8 cellular contexts compared by ENCODE assay signal in genomic region chr21:6111354-6111753, GRCh38.
DNase-seq lines count a peak whose midpoint lies in the region; ATAC-seq, FAIRE-seq and TF ChIP-seq lines count a peak whose summit lies in the region.
"Not testable (repeated sequence)": the region's sequence is repeated elsewhere in the genome, so short reads cannot be mapped to it uniquely, and the experiment has no call there.

No MANE protein-coding gene starts in this region.

- in situ Hi-C loops in K562 (cut with MboI); transverse colon (cut with MboI; ENCODE audit: low pct_ligation_motif_present in 1 of 4, low pct_unique_long_range_greater_than_20kb in 1 of 4, low sequenced_read_pairs in 3 of 4): not testable (repeated sequence)

- CTCF ChIA-PET in HCT116 (lab: Charles Lee); K562 (lab: Yijun Ruan, JAX; ENCODE audit: low intra/inter-chr PET ratio): not testable (repeated sequence)

- not testable (repeated sequence) for H2AFZ ChIP-seq in HCT116 (ENCODE audit: low read depth, low read length, poor library complexity, severe bottlenecking); K562 (ENCODE audit: low read depth, low read length)

- H3K9me2 ChIP-seq in HCT116 (ENCODE audit: insufficient read depth), result not testable (repeated sequence)

- TF ChIP-seq POLR2A in HCT116 (IDR thresholded peaks at IDR 0.05; ENCODE audit: borderline replicate concordance, extremely low read depth, insufficient read depth, insufficient read length); K562 (conservative IDR thresholded peaks at IDR 0.05); transverse colon (IDR thresholded peaks at IDR 0.05): not testable (repeated sequence)

- no CpG with 5 or more reads among the region's 46 CpGs for whole genome bisulfite sequencing in K562 (ENCODE audit: insufficient coverage, low coverage, missing lambda C conversion rate)
- no CpG with 5 or more reads among the region's 46 CpGs for WGBS in right cardiac atrium
- no CpG with 5 or more reads among the region's 46 CpGs for WGBS in pancreas, 2 donors
- WGBS in transverse colon (ENCODE audit: low coverage in 1 of 2), 2 donors, result no CpG with 5 or more reads among the region's 46 CpGs

- TF ChIP-seq RAD21 in HCT116 (IDR thresholded peaks at IDR 0.05; ENCODE audit: low read depth); K562 (CRISPR knock-in tag; conservative IDR thresholded peaks at IDR 0.05 in 1 of 2, IDR thresholded peaks at IDR 0.05 in 1 of 2): not testable (repeated sequence)

- not testable (repeated sequence) for H3K9ac ChIP-seq in HCT116 (ENCODE audit: low read length); K562 (ENCODE audit: insufficient read depth in 1 of 2, low read depth in 2 of 2, low read length in 2 of 2)

- H3K4me2 ChIP-seq in HCT116 (ENCODE audit: low read length); K562 (ENCODE audit: insufficient read depth, low read length): not testable (repeated sequence)

- not testable (repeated sequence) for TF ChIP-seq EP300 in K562 (IDR thresholded peaks at IDR 0.05; ENCODE audit: low read length); transverse colon (IDR thresholded peaks at IDR 0.05; ENCODE audit: low read depth)

- ATAC-seq in GM18909 (IDR thresholded peaks at IDR 0.05; ENCODE audit: poor library complexity, unreplicated experiment), result peak; percentile 20
- peak; percentile 46 for ATAC-seq in HCT116
- peak; percentile 17 for ATAC-seq in HG03442 (IDR thresholded peaks at IDR 0.05; ENCODE audit: unreplicated experiment)
- peak; percentile 61 for ATAC-seq in K562
- ATAC-seq in right cardiac atrium, result peak; percentile 39 to 62
- peak; percentile 1 to 17 (median 8) for ATAC-seq in pancreas

- not testable (repeated sequence) for H3K27ac ChIP-seq in HCT116 (ENCODE audit: low read depth, low read length); K562 (ENCODE audit: extremely low read depth, low read depth, low read length); right cardiac atrium (ENCODE audit: low read length); pancreas
- H3K27ac ChIP-seq in transverse colon, result peak overlapping the region in 1 of 4 donors; percentile 44

- FAIRE-seq in K562 (lab: Jason Lieb, UNC); pancreas (lab: Jason Lieb, UNC): not testable (repeated sequence)

- not testable (repeated sequence) for H3K36me3 ChIP-seq in HCT116 (ENCODE audit: control insufficient read depth in 1 of 2, insufficient read depth in 2 of 2, low read length in 2 of 2); K562 (ENCODE audit: control insufficient read depth, insufficient read depth, low read length); pancreas; transverse colon

- not testable (repeated sequence) for H3K79me2 ChIP-seq in HCT116 (ENCODE audit: insufficient read depth, low read length); K562 (ENCODE audit: control insufficient read depth, insufficient read depth, low read length)

- H3K27me3 ChIP-seq in HCT116 (ENCODE audit: insufficient read depth, low read length); K562 (ENCODE audit: control insufficient read depth in 2 of 2, insufficient read depth in 2 of 2, low read length in 2 of 2); right cardiac atrium (ENCODE audit: control insufficient read depth, insufficient read depth); pancreas; transverse colon: not testable (repeated sequence)

- intact Hi-C loops in HCT116 (cut with micrococcal nuclease); K562 (cut with micrococcal nuclease); right cardiac atrium (cut with DNase I); pancreas (cut with DNase I); transverse colon (cut with DNase I; ENCODE audit: low total_unique reads): not testable (repeated sequence)

- H3K9me3 ChIP-seq in HCT116 (ENCODE audit: control insufficient read depth in 1 of 2, insufficient read depth in 1 of 2, low read depth in 1 of 2, low read length in 2 of 2); K562 (replicated peaks; ENCODE audit: control insufficient read depth, insufficient read depth, low read depth, low read length); right cardiac atrium (ENCODE audit: control insufficient read depth, low read length); pancreas; transverse colon: not testable (repeated sequence)

- peak overlapping the region in 1 of 2 experiments; percentile 17; a peak in 1 of 4 replicates for H3K4me3 ChIP-seq in HCT116 (replicated peaks in 1 of 2; ENCODE audit: low read depth in 1 of 2, low read length in 2 of 2)
- H3K4me3 ChIP-seq in K562; right cardiac atrium (ENCODE audit: low read length); pancreas: not testable (repeated sequence)
- H3K4me3 ChIP-seq in transverse colon, result peak overlapping the region in 2 of 4 donors; percentile 29 to 47

- not testable (repeated sequence) for H4K20me1 ChIP-seq in HCT116 (ENCODE audit: insufficient read depth); K562 (replicated peaks; ENCODE audit: control insufficient read depth, insufficient read depth, low read length)

- H3K4me1 ChIP-seq in HCT116 (ENCODE audit: control insufficient read depth in 1 of 2, insufficient read depth in 2 of 2, low read length in 2 of 2); K562 (replicated peaks in 1 of 2; ENCODE audit: control insufficient read depth in 2 of 2, insufficient read depth in 2 of 2, low read length in 2 of 2); right cardiac atrium (ENCODE audit: control insufficient read depth, insufficient read depth, low read length); pancreas; transverse colon: not testable (repeated sequence)

- not testable (repeated sequence) for TF ChIP-seq CTCF in HCT116 (IDR thresholded peaks at IDR 0.05 in 2 of 3, conservative IDR thresholded peaks at IDR 0.05 in 1 of 3; ENCODE audit: borderline replicate concordance in 1 of 3, insufficient read depth in 1 of 3, low read depth in 2 of 3, low read length in 2 of 3); K562 (IDR thresholded peaks at IDR 0.05 in 2 of 3, conservative IDR thresholded peaks at IDR 0.05 in 1 of 3; ENCODE audit: insufficient read depth in 2 of 3, low read depth in 1 of 3, low read length in 3 of 3); pancreas (IDR thresholded peaks at IDR 0.05); transverse colon (IDR thresholded peaks at IDR 0.05)

- POLR2A ChIA-PET in HCT116 (lab: Charles Lee); K562 (lab: Yijun Ruan, JAX): not testable (repeated sequence)

- DNase-seq in HCT116 (ENCODE audit: low read depth, low spot score); K562 (ENCODE audit: extremely low read depth in 1 of 4, low spot score in 3 of 4): not testable (repeated sequence)
- peak; percentile 2 to 8 for DNase-seq in activated CD4-positive, alpha-beta T cell treated with anti-CD3 and anti-CD28 coated beads, Interleukin-2, amount 50 U/mL, for 48 hours
- peak; percentile 22 to 70 (median 66) for DNase-seq in right cardiac atrium
- peak in 5 of 6 donors; percentile 10 to 66 (median 56) for DNase-seq in pancreas
- DNase-seq in transverse colon, result peak; percentile 22

- RAD21 ChIA-PET in HCT116 (lab: Charles Lee; ENCODE audit: low non-redundant PET in 1 of 2, low total read pairs in 2 of 2, uncharacterized antibody in 2 of 2, unreplicated experiment in 2 of 2), result not testable (repeated sequence)

- BruUV-seq in HCT116 (replicated peaks; lab: Mats Ljungman, UMichigan); K562 (replicated peaks; lab: Mats Ljungman, UMichigan): not testable (repeated sequence)

- not testable (repeated sequence) for H3K9me1 ChIP-seq in K562 (ENCODE audit: control insufficient read depth, insufficient read depth, low read length)

Comparison
In these comparisons a context has a peak if more than half of its experiments do, and no peak if none do; other contexts are left out.
1. ATAC-seq: peak in every context shown above with its lines; median percentile 61 in K562; 50 in right cardiac atrium; 46 in HCT116; 20 in GM18909; 17 in HG03442; 8 in pancreas.